18 cellular contexts compared by ENCODE assay signal in genomic region chr20:14199111-14199510, GRCh38.
"Had no signal": no experiment of that assay in that cellular context is flagged by ENCODE, and none has a peak within 500 bp of the region (broad histone marks: within the 10 kb centered on the region; RNA-seq: fewer than 3 reads in every experiment).

No MANE protein-coding gene starts in this region.

- H3K9me3 ChIP-seq: breast epithelium, sigmoid colon had no signal

- DNase-seq: activated CD4-positive, alpha-beta memory T cell treated with anti-CD3 and anti-CD28 coated beads for 36 hours; activated CD4-positive, alpha-beta T cell treated with anti-CD3 and anti-CD28 coated beads for 48 hours; activated effector memory CD4-positive, alpha-beta T cell treated with anti-CD3 and anti-CD28 coated beads, Interleukin-2, amount 50 U/mL, for 16 hours; activated naive CD4-positive, alpha-beta T cell treated with anti-CD3 and anti-CD28 coated beads, Interleukin-2, amount 50 U/mL, for 16 hours; activated naive CD8-positive, alpha-beta T cell treated with anti-CD3 and anti-CD28 coated beads, Interleukin-2, amount 50 U/mL, for 24 hours; anterior cingulate cortex; foreskin keratinocyte; immature natural killer cell; left ventricle myocardium superior; sigmoid colon; stimulated activated CD4-positive, alpha-beta T cell treated with anti-CD3 and anti-CD28 coated beads, Interleukin-2, amount 100 ng/mL, for 48 hours; stimulated activated naive CD4-positive, alpha-beta T cell treated with Interleukin-2 at 50 U/mL for 16 hours; tibial artery had no signal

- H3K4me3 ChIP-seq: breast epithelium, coronary artery, hepatocyte, neural progenitor cell, sigmoid colon, SK-N-MC, tibial artery had no signal

- H3K36me3 ChIP-seq: breast epithelium, neural progenitor cell, sigmoid colon, tibial artery had no signal

- H3K4me1 ChIP-seq: breast epithelium, foreskin keratinocyte had no signal

- H3K27ac ChIP-seq: breast epithelium, coronary artery, foreskin keratinocyte, hepatocyte, neural progenitor cell, sigmoid colon, SK-N-MC, tibial artery had no signal

- ATAC-seq: activated naive CD8-positive, alpha-beta T cell treated with anti-CD3 and anti-CD28 coated beads, Interleukin-2, amount 50 U/mL, for 24 hours; foreskin keratinocyte; left ventricle myocardium superior had no signal

- H2AFZ ChIP-seq: hepatocyte, neural progenitor cell had no signal

- H3K4me2 ChIP-seq: hepatocyte, neural progenitor cell had no signal

- H3K27me3 ChIP-seq: breast epithelium, foreskin keratinocyte, hepatocyte, neural progenitor cell, sigmoid colon, tibial artery had no signal

- H3K79me2 ChIP-seq: hepatocyte had no signal
